In genomic region chr10:96858706-96859050, GRCh38 we compare ENCODE assay signal across 19 cellular contexts. TPM values are rescaled to one million over a fixed set of nuclear protein-coding genes. Genes with fewer than 3 reads are reported as not detected.
A peak's percentile ranks its signal among the peaks of the same experiment; 100 is the strongest.
DNase-seq lines count a peak whose midpoint lies in the region; ATAC-seq and TF ChIP-seq lines count a peak whose summit lies in the region.
"Had no signal": no experiment of that assay in that cellular context is flagged by ENCODE, and none has a peak within 500 bp of the region (broad histone marks: within the 10 kb centered on the region; RNA-seq: fewer than 3 reads in every experiment).

No MANE protein-coding gene starts in this region.

- intact Hi-C loops in testis (cut with DNase I; ENCODE audit: low total_unique reads) = no loop called here
- intact Hi-C loops in MCF 10A (cut with micrococcal nuclease) = no loop called here

- H3K79me2 ChIP-seq in SK-N-SH (ENCODE audit: insufficient read depth) = peaks cover 100% of the 10 kb centered on the region

- H3K9me3 ChIP-seq in SK-N-SH (no peaks in the 10 kb centered on the region), testis (no peaks in the 10 kb centered on the region)
- H3K9me3 ChIP-seq: Caco-2 had no signal

- H3K4me1 ChIP-seq in SK-N-SH (ENCODE audit: control insufficient read depth in 1 of 2, insufficient read depth in 2 of 2, low read depth in 1 of 2, low read length in 1 of 2) (peaks cover 0 to 5% of the 10 kb centered on the region in 2 experiments; a peak in 3 of 4 replicates), testis (peaks cover 13% of the 10 kb centered on the region)

- POLR2A ChIA-PET in SK-N-SH (lab: Yijun Ruan, JAX) (no interaction called here), MCF 10A (lab: Yijun Ruan, JAX) (no interaction called here)

- H3K27me3 ChIP-seq in SK-N-SH (ENCODE audit: insufficient read depth) (no peaks in the 10 kb centered on the region), testis (no peaks in the 10 kb centered on the region)

- no peaks in the 10 kb centered on the region for H3K9me3 Mint-ChIP-seq in activated naive CD8-positive, alpha-beta T cell treated with anti-CD3 and anti-CD28 coated beads for 36 hours
- H3K9me3 Mint-ChIP-seq in immature natural killer cell (no peaks in the 10 kb centered on the region), MCF 10A (ENCODE audit: unreplicated experiment) (no peaks in the 10 kb centered on the region)
- H3K9me3 Mint-ChIP-seq: CD14-positive monocyte had no signal

- H3K4me3 ChIP-seq in SK-N-SH (ENCODE audit: low read depth in 2 of 2, low read length in 1 of 2) = no peak overlapping the region
- H3K4me3 ChIP-seq in testis = no peak overlapping the region

- no peak overlapping the region for H2AFZ ChIP-seq in SK-N-SH (ENCODE audit: low read depth)

- no peak for TF ChIP-seq POLR2A in testis (IDR thresholded peaks at IDR 0.05)

- CTCF ChIA-PET in SK-N-SH (lab: Yijun Ruan, JAX) = no interaction called here
- CTCF ChIA-PET in MCF 10A (lab: Yijun Ruan, JAX) = interaction anchor here (0.7 kb wide), 1 partner anchor 18 kb away, joined by 4 read pairs; no protein-coding TSS in a partner anchor

- H3K4me1 Mint-ChIP-seq in activated naive CD8-positive, alpha-beta T cell treated with anti-CD3 and anti-CD28 coated beads for 36 hours = peaks cover 54% of the 10 kb centered on the region
- H3K4me1 Mint-ChIP-seq in immature natural killer cell (peaks cover 65 to 75% of the 10 kb centered on the region in 2 donors), MCF 10A (ENCODE audit: insufficient read depth, unreplicated experiment) (peaks cover 25% of the 10 kb centered on the region)

- H3K4me2 ChIP-seq in SK-N-SH = no peak overlapping the region

- H3K36me3 ChIP-seq in SK-N-SH (replicated peaks in 1 of 2; ENCODE audit: control insufficient read depth in 1 of 2, insufficient read depth in 2 of 2, low read length in 1 of 2) (peaks cover 0 to 12% of the 10 kb centered on the region in 2 experiments), testis (ENCODE audit: low read depth, missing control alignments) (no peaks in the 10 kb centered on the region)

- WGBS in SK-N-SH (ENCODE audit: low lambda C conversion rate) = 75% methylated on average over 2 of the region's 2 CpGs
- WGBS in testis, 2 donors = 24 to 25% methylated on average over 2 of the region's 2 CpGs

- peak overlapping the region; percentile 71 for H3K27ac Mint-ChIP-seq in activated naive CD8-positive, alpha-beta T cell treated with anti-CD3 and anti-CD28 coated beads for 36 hours
- H3K27ac Mint-ChIP-seq in immature natural killer cell = peak overlapping the region in 4 of 6 donors; percentile 8 to 81 (median 34)
- H3K27ac Mint-ChIP-seq in MCF 10A (ENCODE audit: low read depth, unreplicated experiment) = no peak overlapping the region

- no peak for ATAC-seq in SK-N-SH treated with all-trans-retinoic acid at 6 μM for 48 hours
- ATAC-seq: Panc1 had no signal

- H3K9ac ChIP-seq in SK-N-SH = no peak overlapping the region

- peaks cover 7% of the 10 kb centered on the region for H3F3A ChIP-seq in SK-N-SH (replicated peaks; ENCODE audit: insufficient read depth)

- peaks cover 44% of the 10 kb centered on the region for H3K36me3 Mint-ChIP-seq in activated naive CD8-positive, alpha-beta T cell treated with anti-CD3 and anti-CD28 coated beads for 36 hours
- no peaks in the 10 kb centered on the region for H3K36me3 Mint-ChIP-seq in immature natural killer cell
- H3K36me3 Mint-ChIP-seq in MCF 10A (ENCODE audit: insufficient read depth, unreplicated experiment) = peaks cover 9% of the 10 kb centered on the region

- TF ChIP-seq RAD21 in SK-N-SH (IDR thresholded peaks at IDR 0.05; ENCODE audit: low read length) = no peak

- H4K20me1 ChIP-seq in SK-N-SH (ENCODE audit: insufficient read depth) = peaks cover 72% of the 10 kb centered on the region

- no peaks in the 10 kb centered on the region for H3K9me2 ChIP-seq in SK-N-SH

- H3K4me3 Mint-ChIP-seq in activated naive CD8-positive, alpha-beta T cell treated with anti-CD3 and anti-CD28 coated beads for 36 hours = no peak overlapping the region
- H3K4me3 Mint-ChIP-seq in immature natural killer cell (no peak overlapping the region), MCF 10A (ENCODE audit: unreplicated experiment) (no peak overlapping the region)
- H3K4me3 Mint-ChIP-seq: CD14-positive monocyte had no signal

- peak in 1 of 2 experiments; percentile 9; a peak in 1 of 4 replicates for TF ChIP-seq EP300 in SK-N-SH (IDR thresholded peaks at IDR 0.05; ENCODE audit: borderline replicate concordance in 1 of 2, low read depth in 1 of 2, low read length in 1 of 2)

- H3K27me3 Mint-ChIP-seq in activated naive CD8-positive, alpha-beta T cell treated with anti-CD3 and anti-CD28 coated beads for 36 hours = no peaks in the 10 kb centered on the region
- H3K27me3 Mint-ChIP-seq in immature natural killer cell (ENCODE audit: low read depth in 3 of 3) (no peaks in the 10 kb centered on the region), MCF 10A (ENCODE audit: insufficient read depth, unreplicated experiment) (no peaks in the 10 kb centered on the region)

- H3K27ac ChIP-seq in SK-N-SH (ENCODE audit: low read depth in 2 of 2, low read length in 1 of 2) (no peak overlapping the region), testis (no peak overlapping the region)

- no TSS peak for BruUV-seq in MCF 10A (replicated peaks; lab: Mats Ljungman, UMichigan)

- DNase-seq in SK-N-SH = peak; percentile 39
- DNase-seq in activated naive CD8-positive, alpha-beta T cell treated with anti-CD3 and anti-CD28 coated beads for 36 hours = no peak
- DNase-seq in immature natural killer cell = no peak
- DNase-seq in testis = peak; percentile 48
- no peak for DNase-seq in MCF 10A (ENCODE audit: unreplicated experiment)
- DNase-seq in AG20443 (ENCODE audit: low spot score) = no peak
- DNase-seq in kidney tubule cell (ENCODE audit: low spot score) = no peak
- DNase-seq: 8988T, Caco-2, GDM1, Kasumi-1, MV-4-11, NCI-H1417 treated with DMSO at 0.1 percent for 48 hours, NCI-H2029 treated with DMSO at 0.1 percent for 48 hours, NCI-H510A treated with DMSO at 0.1 percent for 48 hours, Right ventricle myocardium superior had no signal

- TF ChIP-seq CTCF in SK-N-SH (IDR thresholded peaks at IDR 0.05) (no peak), testis (IDR thresholded peaks at IDR 0.05) (no peak), MCF 10A (IDR thresholded peaks at IDR 0.05; ENCODE audit: unreplicated experiment) (no peak)

TF ChIP-seq in SK-N-SH, 30 proteins besides CTCF, POLR2A, EP300 and RAD21 (continues in another document):
- TF ChIP-seq FOSL2 (IDR thresholded peaks at IDR 0.05; ENCODE audit: borderline replicate concordance, low read depth) = no peak
- TF ChIP-seq GATA2 (CRISPR knock-in tag; IDR thresholded peaks at IDR 0.05) = peak; percentile 63
- TF ChIP-seq EZH2phosphoT487 (IDR thresholded peaks at IDR 0.05; ENCODE audit: borderline replicate concordance, low read depth) = no peak
- TF ChIP-seq FOXM1 (IDR thresholded peaks at IDR 0.05; ENCODE audit: low read depth) = no peak
- TF ChIP-seq SIN3A (IDR thresholded peaks at IDR 0.05; ENCODE audit: borderline replicate concordance, low read depth, low read length) = no peak
- peak; percentile 70; the same call in 1 of the 2 replicates for TF ChIP-seq RCOR1 (IDR thresholded peaks at IDR 0.05; ENCODE audit: low read length)
- TF ChIP-seq CHD2 (IDR thresholded peaks at IDR 0.05; ENCODE audit: low read length, partially characterized antibody) = peak; percentile 15
- TF ChIP-seq YY1 (IDR thresholded peaks at IDR 0.05; ENCODE audit: low read depth) = no peak
- TF ChIP-seq MEF2A (IDR thresholded peaks at IDR 0.05; ENCODE audit: borderline replicate concordance, low read depth) = no peak
- no peak for TF ChIP-seq GABPA (IDR thresholded peaks at IDR 0.05; ENCODE audit: low read depth)

TF ChIP-seq in SK-N-SH treated with all-trans-retinoic acid at 6 μM for 48 hours, 23 proteins besides CTCF, POLR2A, EP300 and RAD21:
- no peak for TF ChIP-seq ZNF8 (CRISPR knock-in tag; IDR thresholded peaks at IDR 0.05)
- TF ChIP-seq POU6F1 (CRISPR knock-in tag; IDR thresholded peaks at IDR 0.05; ENCODE audit: borderline replicate concordance, low read depth) = no peak
- no peak for TF ChIP-seq SNAI2 (CRISPR knock-in tag; IDR thresholded peaks at IDR 0.05)
- TF ChIP-seq BACH2 (CRISPR knock-in tag; IDR thresholded peaks at IDR 0.05; ENCODE audit: borderline replicate concordance) = no peak
- TF ChIP-seq ZNF565 (CRISPR knock-in tag; conservative IDR thresholded peaks at IDR 0.05; ENCODE audit: low read depth) = no peak
- TF ChIP-seq TCF4 (CRISPR knock-in tag; IDR thresholded peaks at IDR 0.05; ENCODE audit: borderline replicate concordance) = no peak
- no peak for TF ChIP-seq ESRRG (CRISPR knock-in tag; IDR thresholded peaks at IDR 0.05)
TF ChIP-seq in SK-N-SH treated with all-trans-retinoic acid at 6 μM for 48 hours: peak in this region for 0.

RNA-seq across cellular contexts. Expression of gene LCOR, which starts 26.6 kb away (rescaled TPM):
- 1.9 and 2.6 TPM in 2 replicates for polyA plus RNA-seq in SK-N-SH (2012; rRNA removed)
- polyA plus RNA-seq in SK-N-SH (2012; cell fraction: cytosol; rRNA removed) = 2.4 and 2.6 TPM in 2 replicates
- polyA plus RNA-seq in SK-N-SH (2012; cell fraction: nucleus; rRNA removed) = 3.3 and 4.4 TPM in 2 replicates
- 10 to 100 TPM; 25.9 to 27.6 TPM for total RNA-seq in activated naive CD8-positive, alpha-beta T cell treated with anti-CD3 and anti-CD28 coated beads for 36 hours
- polyA plus RNA-seq in immature natural killer cell = 10 to 100 TPM; 14.1 to 35.1 (median 27.0) TPM
- 10 to 100 TPM; 40.0 to 68.3 TPM for total RNA-seq in testis
- polyA plus RNA-seq in testis (ENCODE audit: insufficient read depth, low read depth, low replicate concordance) = 11.6 TPM
- total RNA-seq in MCF 10A (2022) = 33.9 and 40.4 TPM in 2 replicates

Comparison
In these comparisons a context has a peak if more than half of its experiments do, and no peak if none do; other contexts are left out.
1. DNase-seq: peak in SK-N-SH (single experiment) and testis (single experiment); none in activated naive CD8-positive, alpha-beta T cell treated with anti-CD3 and anti-CD28 coated beads for 36 hours (single experiment), immature natural killer cell (0 of 3), MCF 10A (single experiment), AG20443 (single experiment) and kidney tubule cell (single experiment).